ENCODE assay signal across 9 cellular contexts in the genomic region with DNA sequence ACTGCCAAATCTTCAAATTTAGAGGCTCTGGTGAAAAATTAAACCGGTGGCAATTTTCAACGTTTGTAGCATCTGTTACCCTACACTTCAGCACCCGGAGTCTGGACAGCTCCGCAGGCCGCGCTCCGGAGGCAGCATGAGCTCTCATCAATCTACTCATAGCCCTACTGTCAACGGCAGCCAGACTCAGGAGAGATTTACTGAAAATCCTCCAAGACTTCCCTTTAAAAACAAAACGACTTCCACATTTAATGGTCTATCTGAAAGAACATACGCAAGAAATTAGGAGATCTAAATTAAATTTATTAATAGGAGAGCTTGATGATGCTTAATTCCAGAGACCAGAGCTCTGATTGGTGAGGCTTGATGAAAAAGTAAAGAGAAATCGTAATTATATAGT. TPM values are rescaled to one million over a fixed set of nuclear protein-coding genes. Genes with fewer than 3 reads are reported as not detected.
DNase-seq lines count a peak whose midpoint lies in the region; ATAC-seq and TF ChIP-seq lines count a peak whose summit lies in the region.
"Had no signal": no experiment of that assay in that cellular context is flagged by ENCODE, and none has a peak within 500 bp of the region (broad histone marks: within the 10 kb centered on the region; RNA-seq: fewer than 3 reads in every experiment).

No MANE protein-coding gene starts in this region.

- H3K27ac ChIP-seq in SJCRH30 (no peak overlapping the region), neural cell (ENCODE audit: low read length) (no peak overlapping the region)
- H3K27ac ChIP-seq: tibial artery had no signal

- no peak for ATAC-seq in HG03442 (IDR thresholded peaks at IDR 0.05; ENCODE audit: unreplicated experiment)

- H4K20me1 ChIP-seq in neural cell (ENCODE audit: insufficient read depth), result no peaks in the 10 kb centered on the region

- no peaks in the 10 kb centered on the region for H3K4me1 ChIP-seq in SJCRH30

- no peak overlapping the region for H3K9ac ChIP-seq in neural cell (ENCODE audit: low read length)

- no peaks in the 10 kb centered on the region for H3F3A ChIP-seq in neural cell (ENCODE audit: insufficient read depth, low read length, poor library complexity, severe bottlenecking)

- H3K36me3 ChIP-seq in SJCRH30 (no peaks in the 10 kb centered on the region), neural cell (ENCODE audit: insufficient read depth, low read length) (no peaks in the 10 kb centered on the region)
- H3K36me3 ChIP-seq: tibial artery had no signal

- H3K4me3 ChIP-seq in SJCRH30, result no peak overlapping the region
- no peak overlapping the region for H3K4me3 ChIP-seq in neural cell (ENCODE audit: low read length)
- H3K4me3 ChIP-seq: tibial artery had no signal

- no peaks in the 10 kb centered on the region for H3K79me2 ChIP-seq in neural cell (replicated peaks; ENCODE audit: insufficient read depth, low read length)

- TF ChIP-seq CTCF in neural cell (IDR thresholded peaks at IDR 0.05; ENCODE audit: poor library complexity, severe bottlenecking), result no peak

- no peak overlapping the region for H3K4me2 ChIP-seq in neural cell (ENCODE audit: low read length)

- no peaks in the 10 kb centered on the region for H3K9me3 ChIP-seq in SJCRH30 (replicated peaks)
- H3K9me3 ChIP-seq in neural cell (ENCODE audit: low read length), result no peaks in the 10 kb centered on the region
- H3K9me3 ChIP-seq: tibial artery had no signal

- no peak overlapping the region for H2AFZ ChIP-seq in neural cell (ENCODE audit: low read depth, low read length)

- H3K27me3 ChIP-seq in SJCRH30 (no peaks in the 10 kb centered on the region), neural cell (ENCODE audit: insufficient read depth, low read depth, low read length) (peaks cover 94% of the 10 kb centered on the region)

- DNase-seq in NCI-H82 (lab: John Stamatoyannopoulos, UW), result peak; percentile 62
- DNase-seq in NCI-H82 treated with DMSO at 0.1 percent for 48 hours (lab: John Stamatoyannopoulos, UW; ENCODE audit: unreplicated experiment), result no peak
- DNase-seq in SJCRH30, result peak; percentile 64 to 75
- peak; percentile 59 for DNase-seq in dermis blood vessel endothelial cell
- no peak for DNase-seq in ureter (ENCODE audit: low spot score)
- no peak for DNase-seq in NCI-H187 (lab: John Stamatoyannopoulos, UW)

- no peak for TF ChIP-seq EP300 in neural cell (conservative IDR thresholded peaks at IDR 0.05; ENCODE audit: poor library complexity, severe bottlenecking)

- TF ChIP-seq RAD21 in neural cell (conservative IDR thresholded peaks at IDR 0.05), result no peak

- no peaks in the 10 kb centered on the region for H3K9me2 ChIP-seq in neural cell (ENCODE audit: insufficient read depth, low read length)

TF ChIP-seq in neural cell, 6 proteins besides CTCF, POLR2A, EP300 and RAD21:
- peak; percentile 95 for TF ChIP-seq REST (IDR thresholded peaks at IDR 0.05; ENCODE audit: borderline replicate concordance)
- TF ChIP-seq EZH2 (IDR thresholded peaks at IDR 0.05; ENCODE audit: borderline replicate concordance, insufficient read depth, low read length, poor library complexity, severe bottlenecking), result no peak

RNA-seq across cellular contexts. Expression of gene ADCYAP1, which starts 1.0 kb away (rescaled TPM):
- 0.03 and 0.16 TPM in 2 replicates for total RNA-seq in SJCRH30 (2014; rRNA removed; shearing (Covaris generic))
- total RNA-seq in dermis blood vessel endothelial cell (not detected in 2 replicates), ureter (0.18 TPM)
- polyA plus RNA-seq in neural cell, result 0.98 and 1.2 TPM in 2 replicates
- 0.46 and 0.49 TPM in 2 replicates for polyA minus RNA-seq in neural cell

Comparison
In these comparisons a context has a peak if more than half of its experiments do, and no peak if none do; other contexts are left out.
1. DNase-seq: peak in NCI-H82 (single experiment), SJCRH30 (2 of 2) and dermis blood vessel endothelial cell (single experiment); none in NCI-H82 treated with DMSO at 0.1 percent for 48 hours (single experiment), ureter (single experiment) and NCI-H187 (0 of 2).